ENCODE assay signal across 22 cellular contexts in genomic region chr9:7937018-7937417, GRCh38.
"Had no signal": no experiment of that assay in that cellular context is flagged by ENCODE, and none has a peak within 500 bp of the region (broad histone marks: within the 10 kb centered on the region; RNA-seq: fewer than 3 reads in every experiment).

No MANE protein-coding gene starts in this region.

- ATAC-seq: natural killer cell treated with Interleukin-12 subunit alpha and Interleukin-12 subunit beta and Interleukin-15 and Interleukin-18, amount 100 ng/mL, for 72 hours; right lobe of liver; stimulated activated memory B cell treated with anti-CD40 and anti-IgM and Interleukin-4, amounts not matched to agents 10 μg/mL and 1 μg/mL and 100 μg/mL, for 72 hours; stimulated activated naive CD8-positive, alpha-beta T cell treated with anti-CD3 and anti-CD28 coated beads, Interleukin-15, amount 100 ng/mL, for 72 hours had no signal

- H3K27ac ChIP-seq: left ventricle myocardium inferior, ovary, right atrium auricular region, right lobe of liver, tibial nerve, uterus had no signal

- H3K36me3 Mint-ChIP-seq: mesothelial cell of epicardium, type B pancreatic cell had no signal

- H3K27me3 ChIP-seq: ovary, right atrium auricular region, right lobe of liver, tibial nerve, uterus had no signal

- DNase-seq: islet precursor cell; left ventricle myocardium inferior; mesendoderm; naive B cell; ovary; right lobe of liver; stimulated activated CD4-positive, alpha-beta T cell treated with anti-CD3 and anti-CD28 coated beads, Interleukin-1b, Interleukin-23, amount 100 ng/mL, for 48 hours; stimulated activated CD4-positive, alpha-beta T cell treated with anti-CD3 and anti-CD28 coated beads, Interleukin-2, amount 100 ng/mL, for 48 hours; stimulated activated CD4-positive, alpha-beta T cell treated with anti-CD3 and anti-CD28 coated beads, Interleukin-4, amount 100 ng/mL, for 4 hours; stimulated activated CD8-positive, alpha-beta memory T cell treated with anti-CD3 and anti-CD28 coated beads, Interleukin-4, amount 100 ng/mL, for 48 hours; stimulated activated naive CD4-positive, alpha-beta T cell treated with Interleukin-2 at 50 U/mL for 16 hours; stimulated activated naive CD8-positive, alpha-beta T cell treated with anti-CD3 and anti-CD28 coated beads, Interleukin-15, amount 100 ng/mL, for 72 hours; uterus had no signal

- H3K9me3 Mint-ChIP-seq: natural killer cell treated with Interleukin-12 subunit alpha and Interleukin-12 subunit beta and Interleukin-15 and Interleukin-18, amount 100 ng/mL, for 72 hours had no signal

- H3K4me3 Mint-ChIP-seq: mesothelial cell of epicardium; natural killer cell treated with Interleukin-12 subunit alpha and Interleukin-12 subunit beta and Interleukin-15 and Interleukin-18, amount 100 ng/mL, for 72 hours; stimulated activated memory B cell treated with anti-CD40 and anti-IgM and Interleukin-4, amounts not matched to agents 10 μg/mL and 1 μg/mL and 100 μg/mL, for 72 hours; stimulated activated naive CD8-positive, alpha-beta T cell treated with anti-CD3 and anti-CD28 coated beads, Interleukin-15, amount 100 ng/mL, for 72 hours; type B pancreatic cell had no signal

- H3K4me1 ChIP-seq: left ventricle myocardium inferior, right atrium auricular region, right lobe of liver, uterus had no signal

- H3K27ac Mint-ChIP-seq: mesothelial cell of epicardium; progenitor cell of endocrine pancreas; stimulated activated naive CD8-positive, alpha-beta T cell treated with anti-CD3 and anti-CD28 coated beads, Interleukin-15, amount 100 ng/mL, for 72 hours; type B pancreatic cell had no signal

- H3K4me3 ChIP-seq: left ventricle myocardium inferior, lung, ovary, right atrium auricular region, right lobe of liver, smooth muscle cell, tibial nerve, uterus had no signal

- H3K27me3 Mint-ChIP-seq: naive B cell; natural killer cell treated with Interleukin-12 subunit alpha and Interleukin-12 subunit beta and Interleukin-15 and Interleukin-18, amount 100 ng/mL, for 72 hours; progenitor cell of endocrine pancreas; stimulated activated memory B cell treated with anti-CD40 and anti-IgM and Interleukin-4, amounts not matched to agents 10 μg/mL and 1 μg/mL and 100 μg/mL, for 72 hours; stimulated activated naive CD8-positive, alpha-beta T cell treated with anti-CD3 and anti-CD28 coated beads, Interleukin-15, amount 100 ng/mL, for 72 hours; type B pancreatic cell had no signal

- H3K9me3 ChIP-seq: ovary, right lobe of liver, uterus had no signal

- H3K36me3 ChIP-seq: left ventricle myocardium inferior, ovary, right atrium auricular region, right lobe of liver, tibial nerve, uterus had no signal
